28 cellular contexts compared by ENCODE assay signal in genomic region chrX:139044680-139045079, GRCh38.
"Had no signal": no experiment of that assay in that cellular context is flagged by ENCODE, and none has a peak within 500 bp of the region (broad histone marks: within the 10 kb centered on the region; RNA-seq: fewer than 3 reads in every experiment).

No MANE protein-coding gene starts in this region.

- H3K4me3 ChIP-seq: stomach, suprapubic skin, testis, thoracic aorta, thyroid gland, tibial artery, tibial nerve, transverse colon, upper lobe of left lung, upper lobe of right lung, uterus, vagina had no signal

- H3K4me1 Mint-ChIP-seq: stimulated activated effector memory CD8-positive, alpha-beta T cell treated with anti-CD3 and anti-CD28 coated beads, Interleukin-12 subunit alpha, Interleukin-12 subunit beta, amount 100 ng/mL, for 72 hours; stimulated activated memory B cell treated with anti-CD40 and anti-IgM and Interleukin-4, amounts not matched to agents 10 μg/mL and 1 μg/mL and 100 μg/mL, for 72 hours; stimulated activated naive B cell treated with anti-CD40 and anti-IgM and Interleukin-4, amounts not matched to agents 10 μg/mL and 1 μg/mL and 100 μg/mL, for 72 hours; stimulated activated naive CD8-positive, alpha-beta T cell treated with anti-CD3 and anti-CD28 coated beads, Interleukin-15, amount 100 ng/mL, for 72 hours had no signal

- H3K27ac ChIP-seq: stomach, suprapubic skin, testis, thoracic aorta, thyroid gland, tibial artery, tibial nerve, transverse colon, upper lobe of left lung, upper lobe of right lung, uterus, vagina had no signal

- H3K36me3 Mint-ChIP-seq: stimulated activated effector memory CD8-positive, alpha-beta T cell treated with anti-CD3 and anti-CD28 coated beads, Interleukin-12 subunit alpha, Interleukin-12 subunit beta, amount 100 ng/mL, for 72 hours; stimulated activated memory B cell treated with anti-CD40 and anti-IgM and Interleukin-4, amounts not matched to agents 10 μg/mL and 1 μg/mL and 100 μg/mL, for 72 hours; stimulated activated naive B cell treated with anti-CD40 and anti-IgM and Interleukin-4, amounts not matched to agents 10 μg/mL and 1 μg/mL and 100 μg/mL, for 72 hours; type B pancreatic cell had no signal

- H3K4me3 Mint-ChIP-seq: stimulated activated effector memory CD8-positive, alpha-beta T cell treated with anti-CD3 and anti-CD28 coated beads, Interleukin-12 subunit alpha, Interleukin-12 subunit beta, amount 100 ng/mL, for 72 hours; stimulated activated memory B cell treated with anti-CD40 and anti-IgM and Interleukin-4, amounts not matched to agents 10 μg/mL and 1 μg/mL and 100 μg/mL, for 72 hours; stimulated activated naive B cell treated with anti-CD40 and anti-IgM and Interleukin-4, amounts not matched to agents 10 μg/mL and 1 μg/mL and 100 μg/mL, for 72 hours; stimulated activated naive CD8-positive, alpha-beta T cell treated with anti-CD3 and anti-CD28 coated beads, Interleukin-15, amount 100 ng/mL, for 72 hours; stimulated activated naive CD8-positive, alpha-beta T cell treated with anti-CD3 and anti-CD28 coated beads, Interleukin-15, Interleukin-2, amounts not matched to agents 100 ng/mL and 50 ng/mL, for 24 hours; type B pancreatic cell had no signal

- DNase-seq: stimulated activated CD4-positive, alpha-beta T cell treated with anti-CD3 and anti-CD28 coated beads, Interleukin-2, amount 100 ng/mL, for 48 hours; stimulated activated CD4-positive, alpha-beta T cell treated with anti-CD3 and anti-CD28 coated beads, Interleukin-4, amount 100 ng/mL, for 1 hour; stimulated activated CD4-positive, alpha-beta T cell treated with anti-CD3 and anti-CD28 coated beads, Interleukin-4, amount 100 ng/mL, for 24 hours; stimulated activated CD4-positive, alpha-beta T cell treated with anti-CD3 and anti-CD28 coated beads, Interleukin-4, amount 100 ng/mL, for 4 hours; stimulated activated CD8-positive, alpha-beta memory T cell treated with anti-CD3 and anti-CD28 coated beads, Interleukin-4, amount 100 ng/mL, for 48 hours; stimulated activated naive B cell treated with anti-CD40 and anti-IgM and Interleukin-4, amounts not matched to agents 10 μg/mL and 1 μg/mL and 100 μg/mL, for 72 hours; stimulated activated naive CD4-positive, alpha-beta T cell; stimulated activated naive CD4-positive, alpha-beta T cell treated with Interleukin-2 at 50 U/mL for 16 hours; stimulated activated naive CD8-positive, alpha-beta T cell treated with anti-CD3 and anti-CD28 coated beads, Interleukin-15, amount 100 ng/mL, for 72 hours; stimulated activated naive CD8-positive, alpha-beta T cell treated with anti-CD3 and anti-CD28 coated beads, Interleukin-15, Interleukin-2, amounts not matched to agents 100 U/mL and 50 U/mL, for 24 hours; stomach; substantia nigra; testis; thyroid gland; tibial artery; transverse colon; trophoblast cell; upper lobe of left lung; upper lobe of right lung; uterus had no signal

- H3K27ac Mint-ChIP-seq: stimulated activated effector memory CD8-positive, alpha-beta T cell treated with anti-CD3 and anti-CD28 coated beads, Interleukin-12 subunit alpha, Interleukin-12 subunit beta, amount 100 ng/mL, for 72 hours; stimulated activated memory B cell treated with anti-CD40 and anti-IgM and Interleukin-4, amounts not matched to agents 10 μg/mL and 1 μg/mL and 100 μg/mL, for 72 hours; stimulated activated naive B cell treated with anti-CD40 and anti-IgM and Interleukin-4, amounts not matched to agents 10 μg/mL and 1 μg/mL and 100 μg/mL, for 72 hours; stimulated activated naive CD8-positive, alpha-beta T cell treated with anti-CD3 and anti-CD28 coated beads, Interleukin-15, amount 100 ng/mL, for 72 hours; stimulated activated naive CD8-positive, alpha-beta T cell treated with anti-CD3 and anti-CD28 coated beads, Interleukin-15, Interleukin-2, amounts not matched to agents 100 ng/mL and 50 ng/mL, for 24 hours; type B pancreatic cell had no signal

- H3K9me3 ChIP-seq: suprapubic skin, testis, thoracic aorta, thyroid gland, transverse colon, upper lobe of right lung, uterus, vagina had no signal

- H3K4me1 ChIP-seq: stomach, suprapubic skin, testis, thyroid gland, tibial artery, tibial nerve, transverse colon, upper lobe of left lung, upper lobe of right lung, uterus, vagina had no signal

- H3K27me3 Mint-ChIP-seq: stimulated activated memory B cell treated with anti-CD40 and anti-IgM and Interleukin-4, amounts not matched to agents 10 μg/mL and 1 μg/mL and 100 μg/mL, for 72 hours; stimulated activated naive B cell treated with anti-CD40 and anti-IgM and Interleukin-4, amounts not matched to agents 10 μg/mL and 1 μg/mL and 100 μg/mL, for 72 hours; stimulated activated naive CD8-positive, alpha-beta T cell treated with anti-CD3 and anti-CD28 coated beads, Interleukin-15, amount 100 ng/mL, for 72 hours; stimulated activated naive CD8-positive, alpha-beta T cell treated with anti-CD3 and anti-CD28 coated beads, Interleukin-15, Interleukin-2, amounts not matched to agents 100 ng/mL and 50 ng/mL, for 24 hours; type B pancreatic cell had no signal

- H3K27me3 ChIP-seq: stomach, suprapubic skin, testis, thyroid gland, tibial artery, tibial nerve, transverse colon, upper lobe of left lung, upper lobe of right lung, uterus, vagina had no signal

- H3K36me3 ChIP-seq: stomach, suprapubic skin, thoracic aorta, thyroid gland, tibial artery, tibial nerve, transverse colon, upper lobe of left lung, upper lobe of right lung, uterus, vagina had no signal

- H3K9me3 Mint-ChIP-seq: stimulated activated effector memory CD8-positive, alpha-beta T cell treated with anti-CD3 and anti-CD28 coated beads, Interleukin-12 subunit alpha, Interleukin-12 subunit beta, amount 100 ng/mL, for 72 hours; stimulated activated naive CD8-positive, alpha-beta T cell treated with anti-CD3 and anti-CD28 coated beads, Interleukin-15, Interleukin-2, amounts not matched to agents 100 ng/mL and 50 ng/mL, for 24 hours had no signal
